ENCODE assay signal across 1 cellular context in the genomic region with DNA sequence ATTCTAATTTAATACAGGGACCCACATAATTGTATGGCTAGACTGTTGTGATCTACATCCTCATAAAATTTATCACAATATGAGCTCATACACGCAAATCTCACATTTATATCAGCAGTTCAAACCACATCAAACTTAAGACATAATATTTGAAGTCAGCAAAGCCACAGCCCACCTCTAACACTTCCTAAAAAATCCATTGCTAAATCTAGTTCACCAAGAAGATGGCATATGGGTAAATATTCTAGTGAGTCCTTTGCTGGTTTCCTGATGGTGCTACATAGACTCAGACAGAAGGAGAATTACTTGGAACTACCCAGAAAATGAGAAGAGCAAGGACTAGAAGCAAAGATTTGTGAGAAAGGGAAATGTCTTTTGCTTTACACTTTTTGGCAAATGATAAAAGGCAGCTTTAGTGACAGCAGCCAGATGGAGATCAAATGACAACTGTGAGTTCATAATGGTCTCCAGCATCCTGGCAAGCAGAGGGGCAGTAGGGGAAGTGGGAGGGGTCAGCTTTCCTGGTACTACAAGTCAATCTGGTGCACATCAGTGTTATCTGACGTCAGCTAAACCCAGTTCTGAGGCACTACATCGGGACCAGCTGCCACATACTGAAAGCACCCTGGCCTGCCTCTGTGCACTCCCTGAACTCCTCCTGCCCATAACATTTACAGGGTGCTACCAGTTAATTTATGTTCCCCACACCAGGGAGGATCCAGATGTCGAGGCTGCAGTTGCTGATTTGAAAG.
TF ChIP-seq lines count a peak whose summit lies in the region.

No MANE protein-coding gene starts in this region.

TF ChIP-seq in H1, 55 proteins besides CTCF, POLR2A, EP300 and RAD21 (continued from another document):
- no peak for TF ChIP-seq CHD1 (IDR thresholded peaks at IDR 0.05; ENCODE audit: low read depth, low read length)
- no peak for TF ChIP-seq SIX5 (IDR thresholded peaks at IDR 0.05; ENCODE audit: low read depth, low read length)
